Comparison of ENCODE assay signal across 1 cellular context in genomic region chr5:180070726-180071417, GRCh38.
TF ChIP-seq lines count a peak whose summit lies in the region.

No MANE protein-coding gene starts in this region.

TF ChIP-seq in K562, 482 proteins besides CTCF, POLR2A, EP300 and RAD21 (continued from another document):
- TF ChIP-seq HNRNPLL (IDR thresholded peaks at IDR 0.05; ENCODE audit: low read depth, low read length, poor library complexity, severe bottlenecking) (peak; percentile 75), ZSCAN29 (IDR thresholded peaks at IDR 0.05) (peak; percentile 77; the same call in 1 of the 2 replicates), CREB1 (IDR thresholded peaks at IDR 0.05) (no peak), CREB1 (CRISPR knock-in tag; IDR thresholded peaks at IDR 0.05) (peak; percentile 20; the same call in 1 of the 2 replicates), TRIM28 (IDR thresholded peaks at IDR 0.05) (no peak), E2F6 (IDR thresholded peaks at IDR 0.05; ENCODE audit: borderline replicate concordance in 1 of 2, extremely low read depth in 1 of 2, insufficient read depth in 1 of 2, insufficient read length in 1 of 2, low read depth in 1 of 2, low read length in 1 of 2, poor library complexity in 1 of 2, severe bottlenecking in 1 of 2) (peak in 1 of 2 experiments; percentile 61), ID3 (CRISPR knock-in tag; IDR thresholded peaks at IDR 0.05) (no peak), ID3 (tag; IDR thresholded peaks at IDR 0.05) (no peak), DPF2 (IDR thresholded peaks at IDR 0.05) (no peak), PML (IDR thresholded peaks at IDR 0.05; ENCODE audit: low read length) (0 out of 2 replicates have a peak, but pooled peaks have one; percentile 10), RNF2 (IDR thresholded peaks at IDR 0.05) (no peak), PREB (CRISPR knock-in tag; IDR thresholded peaks at IDR 0.05) (0 out of 2 replicates have a peak, but pooled peaks have one; percentile 63), ZNF740 (CRISPR knock-in tag; IDR thresholded peaks at IDR 0.05) (peak; percentile 70), ZNF740 (tag; IDR thresholded peaks at IDR 0.05) (peak in 1 of 2 experiments; percentile 57; a peak in 1 of 4 replicates), ZBTB1 (CRISPR knock-in tag; IDR thresholded peaks at IDR 0.05; ENCODE audit: borderline replicate concordance, low read depth) (0 out of 2 replicates have a peak, but pooled peaks have one; percentile 36), FOXP4 (CRISPR knock-in tag; IDR thresholded peaks at IDR 0.05; ENCODE audit: borderline replicate concordance) (peak; percentile 56; the same call in 1 of the 2 replicates), CTBP1 (IDR thresholded peaks at IDR 0.05; ENCODE audit: borderline replicate concordance) (0 out of 2 replicates have a peak, but pooled peaks have one; percentile 40), L3MBTL2 (IDR thresholded peaks at IDR 0.05) (peak; percentile 66), SAFB2 (IDR thresholded peaks at IDR 0.05; ENCODE audit: borderline replicate concordance, low read depth, low read length, severe bottlenecking) (no peak), JUN (IDR thresholded peaks at IDR 0.05; ENCODE audit: borderline replicate concordance, low read depth, low read length) (no peak), JUN (CRISPR knock-in tag; IDR thresholded peaks at IDR 0.05; ENCODE audit: borderline replicate concordance) (0 out of 2 replicates have a peak, but pooled peaks have one; percentile 17)
